In genomic region chr17:49016775-49017463, GRCh38 we compare ENCODE assay signal across 9 cellular contexts. TPM values are rescaled to one million over a fixed set of nuclear protein-coding genes. Genes with fewer than 3 reads are reported as not detected.
DNase-seq lines count a peak whose midpoint lies in the region; ATAC-seq and TF ChIP-seq lines count a peak whose summit lies in the region.
"Had no signal": no experiment of that assay in that cellular context is flagged by ENCODE, and none has a peak within 500 bp of the region (broad histone marks: within the 10 kb centered on the region; RNA-seq: fewer than 3 reads in every experiment).

No MANE protein-coding gene starts in this region.

- intact Hi-C loops in PC-3 (cut with micrococcal nuclease) (no loop called here), sciatic nerve (cut with DNase I) (loop anchor here (10.0 kb wide), 1 partner anchor 132 kb away; no protein-coding TSS in a partner anchor)

- TF ChIP-seq CTCF in PC-3 (conservative IDR thresholded peaks at IDR 0.05; ENCODE audit: low read depth, low read length): no peak
- no peak for TF ChIP-seq CTCF in fibroblast of lung (conservative IDR thresholded peaks at IDR 0.05 in 1 of 2, IDR thresholded peaks at IDR 0.05 in 1 of 2; ENCODE audit: low read depth in 1 of 2, low read length in 2 of 2)
- no peak for TF ChIP-seq CTCF in gastroesophageal sphincter (IDR thresholded peaks at IDR 0.05)

- H4K20me1 ChIP-seq in GM23248 (ENCODE audit: insufficient read depth): no peaks in the 10 kb centered on the region
- H4K20me1 ChIP-seq in PC-3 (ENCODE audit: low read length): no peaks in the 10 kb centered on the region
- H4K20me1 ChIP-seq in fibroblast of lung (ENCODE audit: control insufficient read depth, extremely low read depth, insufficient read depth, low read length): no peaks in the 10 kb centered on the region

- H3K4me2 ChIP-seq in GM23248 (ENCODE audit: unreplicated experiment): no peak overlapping the region
- H3K4me2 ChIP-seq in PC-3 (ENCODE audit: low read length): peak overlapping the region; percentile 67
- peak overlapping the region; percentile 44 for H3K4me2 ChIP-seq in fibroblast of lung (ENCODE audit: extremely low read depth, insufficient read depth, low read length)

- in situ Hi-C loops in GM23248 (cut with MboI): no loop called here

- no TSS peak for BruUV-seq in PC-3 (replicated peaks; lab: Mats Ljungman, UMichigan)

- H3K9me2 ChIP-seq in GM23248 (ENCODE audit: insufficient read depth) (no peaks in the 10 kb centered on the region), PC-3 (replicated peaks; ENCODE audit: low read length) (no peaks in the 10 kb centered on the region)

- CTCF ChIA-PET in PC-3 (lab: Charles Lee): interaction anchor here (0.7 kb wide), 1 partner anchor 55 kb away, joined by 3 read pairs; no protein-coding TSS in a partner anchor

- ATAC-seq in PC-3 (peak; percentile 75), sciatic nerve (peak; percentile 17), GM18517 (IDR thresholded peaks at IDR 0.05; ENCODE audit: unreplicated experiment) (no peak), gastroesophageal sphincter (no peak), GM21825 (IDR thresholded peaks at IDR 0.05; ENCODE audit: unreplicated experiment) (no peak)
- ATAC-seq: activated CD4-positive, alpha-beta T cell treated with anti-CD3 and anti-CD28 coated beads for 36 hours had no signal

- peaks cover 28% of the 10 kb centered on the region for H3K4me1 ChIP-seq in GM23248 (ENCODE audit: insufficient read depth)
- peaks cover 12% of the 10 kb centered on the region for H3K4me1 ChIP-seq in PC-3 (ENCODE audit: insufficient read depth, low read length)
- peaks cover 6% of the 10 kb centered on the region for H3K4me1 ChIP-seq in fibroblast of lung (ENCODE audit: control insufficient read depth, extremely low read depth, insufficient read depth, low read length)
- peaks cover 0 to 22% (median 0%) of the 10 kb centered on the region in 3 donors for H3K4me1 ChIP-seq in gastroesophageal sphincter

- H3K79me2 ChIP-seq in GM23248 (ENCODE audit: insufficient read depth) (peaks cover 55% of the 10 kb centered on the region), PC-3 (ENCODE audit: low read length) (no peaks in the 10 kb centered on the region), fibroblast of lung (ENCODE audit: control insufficient read depth, insufficient read depth, low read length) (no peaks in the 10 kb centered on the region)

- H3K27me3 ChIP-seq in GM23248 (replicated peaks; ENCODE audit: insufficient read depth) (0 out of 2 replicates have a peak, but pooled peaks cover 4% of the 10 kb centered on the region), PC-3 (ENCODE audit: low read length) (peaks cover 45% of the 10 kb centered on the region), fibroblast of lung (ENCODE audit: control insufficient read depth, insufficient read depth, low read length) (peaks cover 34% of the 10 kb centered on the region), gastroesophageal sphincter (peaks cover 95% of the 10 kb centered on the region)

- POLR2A ChIA-PET in PC-3 (lab: Charles Lee; ENCODE audit: unreplicated experiment): no interaction called here

- TF ChIP-seq POLR2A in gastroesophageal sphincter (IDR thresholded peaks at IDR 0.05): no peak

- DNase-seq in GM23248 (peak; percentile 90), PC-3 (peak; percentile 89), fibroblast of lung (ENCODE audit: low read depth in 2 of 2) (peak; percentile 79 to 89), sciatic nerve (ENCODE audit: low spot score) (no peak)
- DNase-seq: activated CD4-positive, alpha-beta T cell treated with anti-CD3 and anti-CD28 coated beads for 36 hours; NCI-H1930 had no signal

- no peak overlapping the region for H3K9ac ChIP-seq in GM23248
- H3K9ac ChIP-seq in PC-3 (ENCODE audit: low read length): no peak overlapping the region
- H3K9ac ChIP-seq in fibroblast of lung (ENCODE audit: insufficient read depth, low read length): no peak overlapping the region

- H3K4me3 ChIP-seq in GM23248 (no peak overlapping the region), PC-3 (ENCODE audit: low read length) (peak overlapping the region; percentile 15; the same call in 1 of the 2 replicates), fibroblast of lung (replicated peaks in 1 of 4; ENCODE audit: control extremely low read depth in 1 of 4, insufficient read depth in 1 of 4, low read depth in 3 of 4, low read length in 4 of 4) (no peak overlapping the region), gastroesophageal sphincter (no peak overlapping the region)

- H3F3A ChIP-seq in GM23248 (ENCODE audit: insufficient read depth) (no peaks in the 10 kb centered on the region; the same call in 1 of the 2 replicates), PC-3 (ENCODE audit: low read length, unreplicated experiment) (no peaks in the 10 kb centered on the region)

- H2AFZ ChIP-seq in GM23248: no peak overlapping the region
- H2AFZ ChIP-seq in PC-3 (ENCODE audit: low read length): peak overlapping the region; percentile 3; the same call in 1 of the 2 replicates
- H2AFZ ChIP-seq in fibroblast of lung (ENCODE audit: low read length): no peak overlapping the region

- 9 to 17% methylated on average over 7 to 16 of the region's 16 CpGs for WGBS in GM23248 (ENCODE audit: low coverage in 1 of 2, low lambda C conversion rate in 2 of 2, missing lambda C conversion rate in 2 of 2), 2 experiments
- WGBS in gastroesophageal sphincter (ENCODE audit: low coverage in 1 of 2), 2 donors: 18 to 42% methylated on average over 1 to 3 of the region's 16 CpGs

- H3K9me3 ChIP-seq in GM23248 (ENCODE audit: low read depth) (no peaks in the 10 kb centered on the region), PC-3 (ENCODE audit: low read length) (no peaks in the 10 kb centered on the region), fibroblast of lung (ENCODE audit: control insufficient read depth, insufficient read depth, low read depth, low read length) (no peaks in the 10 kb centered on the region), gastroesophageal sphincter (no peaks in the 10 kb centered on the region)

- H3K27ac ChIP-seq in GM23248 (peak overlapping the region; percentile 18; the same call in 1 of the 2 replicates), PC-3 (ENCODE audit: low read length) (no peak overlapping the region), fibroblast of lung (ENCODE audit: insufficient read depth, low read length) (no peak overlapping the region), gastroesophageal sphincter (no peak overlapping the region)

- no peaks in the 10 kb centered on the region for H3K36me3 ChIP-seq in GM23248 (ENCODE audit: low read depth)
- H3K36me3 ChIP-seq in PC-3 (ENCODE audit: low read depth, low read length): no peaks in the 10 kb centered on the region
- H3K36me3 ChIP-seq in fibroblast of lung (ENCODE audit: control insufficient read depth, insufficient read depth, low read length): no peaks in the 10 kb centered on the region
- H3K36me3 ChIP-seq in gastroesophageal sphincter: no peaks in the 10 kb centered on the region

- TF ChIP-seq EP300 in gastroesophageal sphincter (IDR thresholded peaks at IDR 0.05): no peak

RNA-seq across cellular contexts. Expression of gene IGF2BP1, which starts 19.7 kb away (rescaled TPM):
- 4.3 and 5.7 TPM in 2 replicates for total RNA-seq in GM23248 (2014; rRNA removed; shearing (Covaris generic))
- polyA plus RNA-seq in GM23248 (2016; fragmentation: Nextera tagmentation; extraction: Ambion mirVana): 5.6 and 8.1 TPM in 2 replicates
- total RNA-seq in PC-3 (2014; rRNA removed): 1.2 and 1.3 TPM in 2 replicates
- under 0.01 TPM in 2 replicates for total RNA-seq in fibroblast of lung
- 1.1 and 1.4 TPM in 2 replicates for polyA plus RNA-seq in fibroblast of lung
- polyA plus RNA-seq in fibroblast of lung (2012): 1.6 and 1.9 TPM in 2 replicates
- 1.8 and 2.5 TPM in 2 replicates for polyA minus RNA-seq in fibroblast of lung (ENCODE audit: low replicate concordance)
- total RNA-seq in sciatic nerve: not detected
- under 1 TPM in 1 of 4 donors, not detected in 3; 0.04 TPM for total RNA-seq in gastroesophageal sphincter

RNA-seq across cellular contexts. Expression of gene GIP, which starts 48.5 kb away (rescaled TPM):
- not detected in 2 replicates for total RNA-seq in GM23248 (2014; rRNA removed; shearing (Covaris generic))
- polyA plus RNA-seq in GM23248 (2016; fragmentation: Nextera tagmentation; extraction: Ambion mirVana) (0.28 TPM in 1 of 2 replicates, not detected in the other), fibroblast of lung (0.12 TPM in 1 of 2 replicates, not detected in the other)
- total RNA-seq in PC-3 (2014; rRNA removed) (not detected in 2 replicates), fibroblast of lung (not detected in 2 replicates), sciatic nerve (not detected), gastroesophageal sphincter (not detected)
- 0.40 and 0.41 TPM in 2 replicates for polyA plus RNA-seq in fibroblast of lung (2012)
- not detected in 2 replicates for polyA minus RNA-seq in fibroblast of lung (ENCODE audit: low replicate concordance)
- total RNA-seq: activated CD4-positive, alpha-beta T cell treated with anti-CD3 and anti-CD28 coated beads for 36 hours had no signal

Comparison
In these comparisons a context has a peak if more than half of its experiments do, and no peak if none do; other contexts are left out.
1. ATAC-seq: peak in PC-3 (single experiment) and sciatic nerve (single experiment); none in GM18517 (single experiment), gastroesophageal sphincter (single experiment) and GM21825 (single experiment).